ENCODE assay signal across 7 cellular contexts in genomic region chr15:78540955-78541743, GRCh38. TPM values are rescaled to one million over a fixed set of nuclear protein-coding genes. Genes with fewer than 3 reads are reported as not detected.
A peak's percentile ranks its signal among the peaks of the same experiment; 100 is the strongest.
DNase-seq lines count a peak whose midpoint lies in the region; ATAC-seq, FAIRE-seq and TF ChIP-seq lines count a peak whose summit lies in the region.

No MANE protein-coding gene starts in this region.

- no peaks in the 10 kb centered on the region for H3K27me3 ChIP-seq in body of pancreas
- H3K27me3 ChIP-seq in thymus (ENCODE audit: control insufficient read depth, insufficient read depth) = no peaks in the 10 kb centered on the region

- ATAC-seq in body of pancreas = no peak
- ATAC-seq in left lobe of liver = peak; percentile 17

- no peak for FAIRE-seq in GM12892 (lab: Jason Lieb, UNC)

- peak overlapping the region; percentile 81 to 97 (median 90) for H3K27ac ChIP-seq in body of pancreas
- peak overlapping the region; percentile 97 for H3K27ac ChIP-seq in thymus (ENCODE audit: low read depth)

- WGBS in body of pancreas, 2 donors = 2 to 3% methylated on average over 11 of the region's 11 CpGs
- 7% methylated on average over 11 of the region's 11 CpGs for WGBS in thymus

- TF ChIP-seq POLR2A in GM12892 (IDR thresholded peaks at IDR 0.05; ENCODE audit: low read depth, low read length) = peak; percentile 18; the same call in 1 of the 2 replicates
- TF ChIP-seq POLR2A in body of pancreas (IDR thresholded peaks at IDR 0.05) = no peak

- H3K4me1 ChIP-seq in body of pancreas (peaks cover 20% of the 10 kb centered on the region), thymus (ENCODE audit: control insufficient read depth, insufficient read depth, low read length) (peaks cover 4% of the 10 kb centered on the region)

- DNase-seq in GM12892 (ENCODE audit: insufficient read length) = no peak
- peak; percentile 37 to 69 for DNase-seq in NOMO-1 (lab: John Stamatoyannopoulos, UW; ENCODE audit: unreplicated experiment in 2 of 2)
- no peak for DNase-seq in body of pancreas
- no peak for DNase-seq in left lobe of liver (ENCODE audit: low spot score)
- DNase-seq in putamen (ENCODE audit: low spot score) = no peak
- no peak for DNase-seq in NCI-H1436 treated with DMSO at 0.1 percent for 48 hours (lab: John Stamatoyannopoulos, UW)

- intact Hi-C loops in body of pancreas (cut with DNase I) = no loop called here

- TF ChIP-seq CTCF in body of pancreas (IDR thresholded peaks at IDR 0.05) = no peak

- no peaks in the 10 kb centered on the region for H3K9me3 ChIP-seq in body of pancreas
- H3K9me3 ChIP-seq in thymus (ENCODE audit: control insufficient read depth) = no peaks in the 10 kb centered on the region

- H3K36me3 ChIP-seq in body of pancreas (replicated peaks in 1 of 2; ENCODE audit: insufficient read depth in 1 of 2, low read depth in 2 of 2) (no peaks in the 10 kb centered on the region), thymus (ENCODE audit: control insufficient read depth, insufficient read depth) (peaks cover 10% of the 10 kb centered on the region)

- H3K4me3 ChIP-seq in body of pancreas (peak overlapping the region; percentile 68 to 97), thymus (ENCODE audit: low read length) (peak overlapping the region; percentile 92)

RNA-seq across cellular contexts. Expression of gene PSMA4, which starts 0.9 kb away (rescaled TPM):
- 383 TPM for polyA plus RNA-seq in GM12892 (2012; ENCODE audit: missing spikeins)
- total RNA-seq in body of pancreas (10 to 100 TPM; 33.6 to 51.6 TPM), left lobe of liver (59.2 TPM)
- polyA plus RNA-seq in thymus = 316 TPM

RNA-seq across cellular contexts. Expression of gene CHRNA5, which starts 24.2 kb away (rescaled TPM):
- 8.4 TPM for polyA plus RNA-seq in GM12892 (2012; ENCODE audit: missing spikeins)
- total RNA-seq in body of pancreas (1 to 10 TPM in 1 of 2 donors, not detected in 1; 1.6 TPM), left lobe of liver (0.35 TPM)
- 1.5 TPM for polyA plus RNA-seq in thymus

RNA-seq across cellular contexts. Expression of gene HYKK, which starts 33.8 kb away (rescaled TPM):
- polyA plus RNA-seq in GM12892 (2012; ENCODE audit: missing spikeins) = 2.2 TPM
- 1 to 10 TPM; 2.6 to 8.3 TPM for total RNA-seq in body of pancreas
- 5.4 TPM for total RNA-seq in left lobe of liver
- 5.3 TPM for polyA plus RNA-seq in thymus

Comparison
In these comparisons a context has a peak if more than half of its experiments do, and no peak if none do; other contexts are left out.
1. DNase-seq: peak in NOMO-1 (2 of 2); none in GM12892 (single experiment), body of pancreas (0 of 4), left lobe of liver (single experiment), putamen (single experiment) and NCI-H1436 treated with DMSO at 0.1 percent for 48 hours (single experiment).